In genomic region chr6:154243793-154244768, GRCh38 we compare ENCODE assay signal across 1 cellular context.
TF ChIP-seq lines count a peak whose summit lies in the region.

No MANE protein-coding gene starts in this region.

TF ChIP-seq in GM12878, 131 proteins besides CTCF, POLR2A, EP300 and RAD21 (continued from another document):
- TF ChIP-seq ZBTB11 (CRISPR knock-in tag; IDR thresholded peaks at IDR 0.05) (no peak), POLR2AphosphoS2 (IDR thresholded peaks at IDR 0.05; ENCODE audit: low read depth, low read length) (no peak), SKIL (IDR thresholded peaks at IDR 0.05; ENCODE audit: low read depth, poor library complexity, severe bottlenecking) (no peak), CEBPZ (IDR thresholded peaks at IDR 0.05; ENCODE audit: low read depth, low read length) (no peak), ATF7 (IDR thresholded peaks at IDR 0.05; ENCODE audit: low read depth) (peak; percentile 42; the same call in 1 of the 2 replicates), MLLT1 (IDR thresholded peaks at IDR 0.05) (0 out of 2 replicates have a peak, but pooled peaks have one; percentile 16), CHD4 (IDR thresholded peaks at IDR 0.05) (no peak), FOXM1 (IDR thresholded peaks at IDR 0.05; ENCODE audit: low read depth, low read length) (no peak), NBN (IDR thresholded peaks at IDR 0.05) (0 out of 2 replicates have a peak, but pooled peaks have one; percentile 49), MYC (IDR thresholded peaks at IDR 0.05; ENCODE audit: insufficient read depth, insufficient read length, insufficient replicate concordance, low read length, severe bottlenecking) (no peak), E2F4 (IDR thresholded peaks at IDR 0.05; ENCODE audit: low read depth, low read length) (no peak), SP1 (IDR thresholded peaks at IDR 0.05; ENCODE audit: low read depth, low read length) (no peak)
